ENCODE assay signal across 8 cellular contexts in the genomic region with DNA sequence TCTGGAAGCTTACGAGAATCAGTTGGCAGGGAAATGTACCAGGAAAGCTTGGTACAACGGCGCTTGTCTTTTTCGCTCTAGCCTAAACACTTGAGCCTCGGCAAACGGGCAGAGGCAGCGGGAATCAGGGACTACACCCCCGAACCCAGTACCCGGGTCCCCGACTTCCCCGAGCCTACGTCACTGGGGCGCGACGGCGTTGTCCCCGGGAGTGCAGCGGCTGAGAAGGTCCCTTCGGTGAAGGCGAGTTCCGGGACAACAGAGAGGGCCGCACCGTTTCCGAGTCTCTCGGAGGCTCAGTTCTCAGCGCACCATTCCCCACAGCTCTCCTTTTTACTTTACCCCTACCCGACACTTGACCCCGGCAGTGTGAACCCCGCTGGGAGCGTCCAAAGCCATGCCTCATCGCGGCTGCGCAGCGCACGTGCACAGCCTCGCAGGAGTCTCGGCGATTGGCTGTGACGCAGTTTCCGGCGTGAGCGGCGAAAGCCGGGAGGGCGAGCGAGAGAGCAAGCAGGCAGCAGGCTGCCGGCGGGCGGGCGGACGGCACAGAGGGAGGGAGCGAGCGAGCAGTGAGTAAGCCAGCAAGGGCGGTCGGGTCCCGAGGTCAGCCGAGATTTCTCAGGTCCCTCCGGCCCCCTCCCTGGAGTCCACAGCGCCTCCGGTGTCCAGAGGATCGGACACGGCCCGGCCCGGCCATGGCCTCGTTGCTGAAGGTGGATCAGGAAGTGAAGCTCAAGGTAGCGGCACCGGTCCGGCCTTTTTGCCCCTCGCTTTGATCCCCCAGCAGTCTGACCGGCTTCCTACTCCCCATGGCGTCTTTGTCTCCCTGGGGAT. TPM values are rescaled to one million over a fixed set of nuclear protein-coding genes. Genes with fewer than 3 reads are reported as not detected.
DNase-seq lines count a peak whose midpoint lies in the region; ATAC-seq, FAIRE-seq and TF ChIP-seq lines count a peak whose summit lies in the region.

A gene with protein sequence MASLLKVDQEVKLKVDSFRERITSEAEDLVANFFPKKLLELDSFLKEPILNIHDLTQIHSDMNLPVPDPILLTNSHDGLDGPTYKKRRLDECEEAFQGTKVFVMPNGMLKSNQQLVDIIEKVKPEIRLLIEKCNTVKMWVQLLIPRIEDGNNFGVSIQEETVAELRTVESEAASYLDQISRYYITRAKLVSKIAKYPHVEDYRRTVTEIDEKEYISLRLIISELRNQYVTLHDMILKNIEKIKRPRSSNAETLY (plus strand): TSS at position 464 of the 837 bp plus-strand sequence. CDS start 235 bp downstream, at position 699.

- H3K27me3 ChIP-seq in keratinocyte (ENCODE audit: control insufficient read depth, extremely low read depth, insufficient read depth, low read length), result no peaks in the 10 kb centered on the region

- H3K27ac ChIP-seq in keratinocyte (ENCODE audit: control insufficient read depth, insufficient read depth, low read length), result peak within 1 kb of the TSS; percentile 97

- H3K36me3 Mint-ChIP-seq in central memory CD8-positive, alpha-beta T cell (ENCODE audit: insufficient read depth), result peaks cover 33% of the 10 kb centered on the region

- peak; percentile 91 for DNase-seq in AG08396 (ENCODE audit: low spot score)
- peak; percentile 82 for DNase-seq in NCI-H345 treated with DMSO at 0.1 percent for 48 hours (lab: John Stamatoyannopoulos, UW; ENCODE audit: unreplicated experiment)
- DNase-seq in central memory CD8-positive, alpha-beta T cell (ENCODE audit: low spot score in 2 of 2), result peak; percentile 85 to 86
- no peak for DNase-seq in keratinocyte (ENCODE audit: low read depth, low spot score)
- DNase-seq in stimulated activated CD4-positive, alpha-beta T cell treated with anti-CD3 and anti-CD28 coated beads, Interleukin-15, amount 100 ng/mL, for 1 hour (ENCODE audit: low read depth in 1 of 2, low spot score in 1 of 2), result peak; percentile 75 to 84

- peak within 1 kb of the TSS; percentile 81 to 96 (median 94) for H3K4me3 ChIP-seq in keratinocyte (ENCODE audit: control insufficient read depth in 2 of 3, extremely low read depth in 1 of 3, insufficient read depth in 2 of 3, low read depth in 1 of 3, low read length in 3 of 3)

- H3K27ac Mint-ChIP-seq in central memory CD8-positive, alpha-beta T cell (ENCODE audit: low read depth), result peak within 1 kb of the TSS; percentile 98

- H3K9ac ChIP-seq in keratinocyte (ENCODE audit: control insufficient read depth, extremely low read depth, insufficient read depth, low read length), result peak within 1 kb of the TSS; percentile 97

- FAIRE-seq in keratinocyte (lab: Jason Lieb, UNC), result no peak

- no peaks in the 10 kb centered on the region for H3K9me3 ChIP-seq in keratinocyte (ENCODE audit: control insufficient read depth, low read depth, low read length)

- peaks cover 27% of the 10 kb centered on the region for H3K4me1 Mint-ChIP-seq in central memory CD8-positive, alpha-beta T cell

- H3K9me1 ChIP-seq in keratinocyte (ENCODE audit: control insufficient read depth, extremely low read depth, insufficient read depth, low read length), result no peaks in the 10 kb centered on the region

- peak within 1 kb of the TSS; percentile 92 for H3K4me3 Mint-ChIP-seq in central memory CD8-positive, alpha-beta T cell

- H2AFZ ChIP-seq in keratinocyte (ENCODE audit: control insufficient read depth, low read length), result peak within 1 kb of the TSS; percentile 99

- ATAC-seq in GM18909 (IDR thresholded peaks at IDR 0.05; ENCODE audit: poor library complexity, unreplicated experiment), result peak; percentile 76
- peak; percentile 86 for ATAC-seq in HG03175 (IDR thresholded peaks at IDR 0.05; ENCODE audit: unreplicated experiment)
- peak; percentile 87 to 88 for ATAC-seq in activated CD4-positive, CD25-positive, alpha-beta regulatory T cell treated with anti-CD3 and anti-CD28 coated beads, Interleukin-2, amount 50 U/mL, for 24 hours
- ATAC-seq in central memory CD8-positive, alpha-beta T cell (replicated peaks; ENCODE audit: extremely low read depth, poor library complexity, severe bottlenecking), result peak; percentile 91

- dilution Hi-C loops in keratinocyte (cut with MboI; ENCODE audit: extremely low pct_ligation_motif_present, low sequenced_read_pairs), result loop anchor here (25.0 kb wide), 1 partner anchor 104 kb away; no protein-coding TSS in a partner anchor

- peaks cover 19% of the 10 kb centered on the region for H3K4me1 ChIP-seq in keratinocyte (ENCODE audit: control insufficient read depth, extremely low read depth, insufficient read depth, low read length)

- peaks cover under 1% of the 10 kb centered on the region for H3K27me3 Mint-ChIP-seq in central memory CD8-positive, alpha-beta T cell

- no peaks in the 10 kb centered on the region for H3K9me3 Mint-ChIP-seq in central memory CD8-positive, alpha-beta T cell

- no peaks in the 10 kb centered on the region for H4K20me1 ChIP-seq in keratinocyte (ENCODE audit: control insufficient read depth, extremely low read depth, insufficient read depth, low read length)

- TF ChIP-seq CTCF in keratinocyte (optimal IDR thresholded peaks at IDR 0.05 in 1 of 3, IDR thresholded peaks at IDR 0.05 in 1 of 3, conservative IDR thresholded peaks at IDR 0.05 in 1 of 3; ENCODE audit: extremely low read depth in 1 of 3, insufficient read depth in 2 of 3, low read length in 3 of 3), result no peak

- peaks cover 42% of the 10 kb centered on the region for H3K79me2 ChIP-seq in keratinocyte (ENCODE audit: control insufficient read depth, insufficient read depth, low read length)

- H3K36me3 ChIP-seq in keratinocyte (ENCODE audit: control insufficient read depth in 2 of 2, extremely low read depth in 1 of 2, insufficient read depth in 2 of 2, low read length in 2 of 2), result peaks cover 10 to 11% of the 10 kb centered on the region in 2 experiments

- peak within 1 kb of the TSS; percentile 86 for H3K4me2 ChIP-seq in keratinocyte (ENCODE audit: control insufficient read depth, extremely low read depth, insufficient read depth, low read depth, low read length)

RNA-seq across cellular contexts. Expression of the gene that starts here (rescaled TPM):
- polyA plus RNA-seq in keratinocyte, result 108 to 257 TPM (median 190 TPM) in 3 replicates
- polyA plus RNA-seq in keratinocyte (2011; ENCODE audit: low read depth), result 54.4 TPM
- polyA plus RNA-seq in keratinocyte (2011; cell fraction: cytosol; rRNA removed), result 170 and 247 TPM in 2 replicates
- 137 and 160 TPM in 2 replicates for polyA plus RNA-seq in keratinocyte (2011; cell fraction: nucleus; rRNA removed)
- polyA plus RNA-seq in keratinocyte (2012; ENCODE audit: low replicate concordance), result 80.9 and 162 TPM in 2 replicates
- 64.7 to 116 TPM (median 81.4 TPM) in 3 replicates for polyA minus RNA-seq in keratinocyte
- polyA minus RNA-seq in keratinocyte (2011; cell fraction: cytosol; rRNA and poly(A)+ RNA removed), result 125 TPM
- polyA minus RNA-seq in keratinocyte (2011; cell fraction: nucleus; rRNA and poly(A)+ RNA removed), result 44.8 and 84.9 TPM in 2 replicates
